In the genomic region with DNA sequence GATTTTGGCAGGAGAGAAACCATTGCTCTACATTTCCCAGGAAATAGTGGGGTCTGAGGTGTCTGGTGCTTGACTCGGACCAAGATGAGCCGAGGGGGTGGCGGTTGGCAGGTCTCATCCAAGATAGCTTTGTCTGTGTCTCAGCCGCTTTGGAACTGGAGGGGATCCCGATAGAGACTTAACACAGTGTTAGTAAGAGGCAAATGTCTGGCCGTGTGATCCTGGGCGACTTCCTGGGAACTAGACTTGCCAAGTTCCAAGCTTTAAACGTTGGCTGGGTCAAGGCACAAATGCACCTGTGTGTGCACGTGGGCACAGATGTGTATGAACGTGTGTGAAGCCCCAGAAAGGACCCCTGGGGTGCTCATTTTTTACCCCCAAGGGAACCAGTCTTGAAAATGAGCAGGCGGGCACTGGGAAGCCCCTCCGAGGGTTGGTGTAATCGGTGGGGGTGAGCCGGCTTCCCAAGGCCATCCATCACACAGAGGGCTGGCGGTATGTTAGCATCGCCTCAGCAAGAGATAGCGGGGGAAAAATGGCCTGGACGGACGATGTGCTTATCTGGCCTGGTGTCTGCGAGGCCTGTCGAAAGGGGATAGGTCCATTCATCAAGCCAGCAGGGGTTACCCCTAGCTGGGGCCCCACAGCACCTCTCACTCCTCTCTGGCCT, we compare ENCODE assay signal across 24 cellular contexts.
"Had no signal": no experiment of that assay in that cellular context is flagged by ENCODE, and none has a peak within 500 bp of the region (broad histone marks: within the 10 kb centered on the region; RNA-seq: fewer than 3 reads in every experiment).

No MANE protein-coding gene starts in this region.

- H3K4me3 ChIP-seq: gastrocnemius medialis, heart left ventricle, pancreas, right lobe of liver, smooth muscle cell, thyroid gland, vagina had no signal

- H3K9me3 Mint-ChIP-seq: activated B cell treated with CpG ODN at 0.5 μM for 24 hours; activated CD8-positive, alpha-beta T cell treated with anti-CD3 and anti-CD28 coated beads for 36 hours; activated naive CD4-positive, alpha-beta T cell treated with anti-CD3 and anti-CD28 coated beads for 36 hours; activated T-helper 17 cell treated with anti-CD3 and anti-CD28 coated beads, Interleukin-2, amount 50 U/mL, for 72 hours; natural killer cell; stimulated activated memory B cell treated with anti-CD40 and anti-IgM and Interleukin-4, amounts not matched to agents 10 μg/mL and 1 μg/mL and 100 μg/mL, for 72 hours had no signal

- H3K27me3 ChIP-seq: pancreas, right lobe of liver, thyroid gland, vagina had no signal

- H3K27ac ChIP-seq: gastrocnemius medialis, heart left ventricle, neutrophil, pancreas, right lobe of liver, thyroid gland, vagina had no signal

- H3K27ac Mint-ChIP-seq: activated B cell treated with CpG ODN at 0.5 μM for 24 hours; activated CD8-positive, alpha-beta T cell treated with anti-CD3 and anti-CD28 coated beads for 36 hours; activated naive CD4-positive, alpha-beta T cell treated with anti-CD3 and anti-CD28 coated beads for 36 hours; activated T-helper 17 cell treated with anti-CD3 and anti-CD28 coated beads, Interleukin-2, amount 50 U/mL, for 72 hours; natural killer cell; stimulated activated memory B cell treated with anti-CD40 and anti-IgM and Interleukin-4, amounts not matched to agents 10 μg/mL and 1 μg/mL and 100 μg/mL, for 72 hours had no signal

- H3K9me3 ChIP-seq: gastrocnemius medialis, heart left ventricle, neutrophil, pancreas, right lobe of liver, thyroid gland, vagina had no signal

- DNase-seq: activated B cell treated with CpG ODN at 0.5 μM for 24 hours; activated CD4-positive, alpha-beta T cell treated with anti-CD3 and anti-CD28 coated beads for 4 hours; activated CD8-positive, alpha-beta T cell treated with anti-CD3 and anti-CD28 coated beads for 36 hours; activated naive CD4-positive, alpha-beta T cell treated with anti-CD3 and anti-CD28 coated beads for 36 hours; activated T-cell treated with anti-CD3 and anti-CD28 coated beads, Interleukin-2, amount 50 U/mL, for 1 hour; effector CD4-positive, alpha-beta T cell; gastrocnemius medialis; heart left ventricle; kidney glomerular epithelial cell; left ventricle myocardium superior; mesendoderm; natural killer cell; stimulated activated CD4-positive, alpha-beta T cell treated with anti-CD3 and anti-CD28 coated beads, Interleukin-4, amount 100 ng/mL, for 4 hours; T-helper 1 cell; T-helper 9 cell; thyroid gland had no signal

- FAIRE-seq: pancreas had no signal

- H3K36me3 Mint-ChIP-seq: natural killer cell; stimulated activated memory B cell treated with anti-CD40 and anti-IgM and Interleukin-4, amounts not matched to agents 10 μg/mL and 1 μg/mL and 100 μg/mL, for 72 hours had no signal

- H3K4me3 Mint-ChIP-seq: activated B cell treated with CpG ODN at 0.5 μM for 24 hours; activated CD8-positive, alpha-beta T cell treated with anti-CD3 and anti-CD28 coated beads for 36 hours; activated naive CD4-positive, alpha-beta T cell treated with anti-CD3 and anti-CD28 coated beads for 36 hours; activated T-helper 17 cell treated with anti-CD3 and anti-CD28 coated beads, Interleukin-2, amount 50 U/mL, for 72 hours; natural killer cell; stimulated activated memory B cell treated with anti-CD40 and anti-IgM and Interleukin-4, amounts not matched to agents 10 μg/mL and 1 μg/mL and 100 μg/mL, for 72 hours had no signal

- H3K36me3 ChIP-seq: gastrocnemius medialis, heart left ventricle, neutrophil, pancreas, right lobe of liver, thyroid gland, vagina had no signal

- H3K27me3 Mint-ChIP-seq: activated CD8-positive, alpha-beta T cell treated with anti-CD3 and anti-CD28 coated beads for 36 hours; activated T-helper 17 cell treated with anti-CD3 and anti-CD28 coated beads, Interleukin-2, amount 50 U/mL, for 72 hours had no signal

- ATAC-seq: activated CD8-positive, alpha-beta T cell treated with anti-CD3 and anti-CD28 coated beads for 36 hours; activated T-helper 17 cell treated with anti-CD3 and anti-CD28 coated beads, Interleukin-2, amount 50 U/mL, for 72 hours; esophagus mucosa; gastrocnemius medialis; heart left ventricle; left ventricle myocardium superior; natural killer cell; pancreas; right lobe of liver; stimulated activated memory B cell treated with anti-CD40 and anti-IgM and Interleukin-4, amounts not matched to agents 10 μg/mL and 1 μg/mL and 100 μg/mL, for 72 hours had no signal

- H3K4me1 ChIP-seq: gastrocnemius medialis, heart left ventricle, pancreas, right lobe of liver, thyroid gland, vagina had no signal

- H3K4me2 ChIP-seq: smooth muscle cell had no signal

- H3K4me1 Mint-ChIP-seq: activated T-helper 17 cell treated with anti-CD3 and anti-CD28 coated beads, Interleukin-2, amount 50 U/mL, for 72 hours had no signal
